ENCODE assay signal across 8 cellular contexts in the genomic region with DNA sequence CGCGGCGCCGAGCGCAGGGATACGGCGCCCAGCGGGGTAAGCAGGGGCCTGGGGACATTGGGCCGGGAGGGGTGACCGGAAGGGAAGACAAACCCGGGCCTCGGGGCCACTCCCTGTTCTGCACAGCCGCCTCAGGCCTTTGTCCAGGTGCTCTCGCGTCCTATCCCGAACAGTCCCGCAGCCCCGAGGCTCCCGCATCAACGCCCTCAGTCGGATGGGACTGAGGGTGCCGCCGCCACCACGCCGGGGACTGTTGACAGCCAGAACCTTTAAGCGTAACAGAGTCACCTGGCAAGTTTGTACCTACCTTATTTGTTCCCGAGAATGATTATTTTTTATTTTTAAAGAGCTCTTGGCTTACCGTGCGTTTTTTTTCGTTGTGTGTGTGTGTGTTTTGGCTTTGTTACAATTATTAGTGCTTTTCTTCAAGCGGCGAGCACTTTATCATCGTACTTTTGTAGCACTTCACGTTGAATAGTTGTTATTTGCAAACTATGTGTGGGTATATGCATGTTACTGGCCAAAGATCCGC. TPM values are rescaled to one million over a fixed set of nuclear protein-coding genes. Genes with fewer than 3 reads are reported as not detected.
DNase-seq lines count a peak whose midpoint lies in the region; ATAC-seq and TF ChIP-seq lines count a peak whose summit lies in the region.

No MANE protein-coding gene starts in this region.

- H3K36me3 ChIP-seq in SK-N-SH (replicated peaks in 1 of 2; ENCODE audit: control insufficient read depth in 1 of 2, insufficient read depth in 2 of 2, low read length in 1 of 2), result peaks cover 21 to 26% of the 10 kb centered on the region in 2 experiments

- peak overlapping the region; percentile 72 for H3K4me2 ChIP-seq in SK-N-SH

- H3K27me3 ChIP-seq in SK-N-SH (ENCODE audit: insufficient read depth), result no peaks in the 10 kb centered on the region

- H3F3A ChIP-seq in SK-N-SH (replicated peaks; ENCODE audit: insufficient read depth), result peaks cover 3% of the 10 kb centered on the region

- peak overlapping the region; percentile 94 for H3K9ac ChIP-seq in SK-N-SH

- TF ChIP-seq CTCF in SK-N-SH (IDR thresholded peaks at IDR 0.05), result 0 out of 2 replicates have a peak, but pooled peaks have one; percentile 6
- TF ChIP-seq CTCF in omental fat pad (IDR thresholded peaks at IDR 0.05), result no peak

- POLR2A ChIA-PET in SK-N-SH (lab: Yijun Ruan, JAX), result interaction anchor here (0.6 to 1.5 kb wide), 2 partner anchors 10 to 948 kb away, joined by 3 to 4 read pairs; no protein-coding TSS in a partner anchor

- no peaks in the 10 kb centered on the region for H3K9me3 ChIP-seq in SK-N-SH

- CTCF ChIA-PET in SK-N-SH (lab: Yijun Ruan, JAX), result interaction anchor here (0.9 kb wide), 1 partner anchor 10 kb away, joined by 3 read pairs; no protein-coding TSS in a partner anchor

- H3K27ac ChIP-seq in SK-N-SH (ENCODE audit: low read depth in 2 of 2, low read length in 1 of 2), result peak overlapping the region; percentile 92; a peak in 3 of 4 replicates

- H3K9me2 ChIP-seq in SK-N-SH, result no peaks in the 10 kb centered on the region

- no peak for TF ChIP-seq EP300 in SK-N-SH (IDR thresholded peaks at IDR 0.05; ENCODE audit: borderline replicate concordance in 1 of 2, low read depth in 1 of 2, low read length in 1 of 2)

- 1% methylated on average over 17 of the region's 35 CpGs for WGBS in SK-N-SH (ENCODE audit: low lambda C conversion rate)

- TF ChIP-seq RAD21 in SK-N-SH (IDR thresholded peaks at IDR 0.05; ENCODE audit: low read length), result no peak

- H3K4me1 ChIP-seq in SK-N-SH (ENCODE audit: control insufficient read depth in 1 of 2, insufficient read depth in 2 of 2, low read depth in 1 of 2, low read length in 1 of 2), result peaks cover 15 to 16% of the 10 kb centered on the region in 2 experiments; a peak in 3 of 4 replicates

- H2AFZ ChIP-seq in SK-N-SH (ENCODE audit: low read depth), result peak overlapping the region; percentile 70; the same call in 1 of the 2 replicates

- ATAC-seq in GM19328 (IDR thresholded peaks at IDR 0.05; ENCODE audit: unreplicated experiment) (peak; percentile 28), HG03439 (IDR thresholded peaks at IDR 0.05; ENCODE audit: unreplicated experiment) (peak; percentile 38), esophagus mucosa (peak; percentile 61), omental fat pad (ENCODE audit: low FRiP score) (peak; percentile 39)

- peaks cover 97% of the 10 kb centered on the region for H3K79me2 ChIP-seq in SK-N-SH (ENCODE audit: insufficient read depth)

- H3K4me3 ChIP-seq in SK-N-SH (ENCODE audit: low read depth in 2 of 2, low read length in 1 of 2), result peak overlapping the region; percentile 91 to 92

- H4K20me1 ChIP-seq in SK-N-SH (ENCODE audit: insufficient read depth), result peaks cover 65% of the 10 kb centered on the region

- DNase-seq in AG08395 (ENCODE audit: low spot score) (peak; percentile 62), SK-N-SH (no peak), omental fat pad (ENCODE audit: low spot score) (no peak), DMS153 treated with DMSO at 0.1 percent for 48 hours (lab: John Stamatoyannopoulos, UW; ENCODE audit: unreplicated experiment) (no peak)
- DNase-seq in stimulated activated CD4-positive, alpha-beta T cell treated with anti-CD3 and anti-CD28 coated beads, Interleukin-12 subunit alpha, Interleukin-12 subunit beta, amount 100 ng/mL, for 4 hours, result no peak

TF ChIP-seq in SK-N-SH, 30 proteins besides CTCF, POLR2A, EP300 and RAD21:
- TF ChIP-seq SIN3A (IDR thresholded peaks at IDR 0.05; ENCODE audit: borderline replicate concordance, low read depth, low read length) (peak; percentile 52; the same call in 1 of the 2 replicates), MXI1 (IDR thresholded peaks at IDR 0.05; ENCODE audit: low read depth, low read length) (peak; percentile 15; the same call in 1 of the 2 replicates), GABPA (IDR thresholded peaks at IDR 0.05; ENCODE audit: low read depth) (peak; percentile 4; the same call in 1 of the 2 replicates), GATA2 (CRISPR knock-in tag; IDR thresholded peaks at IDR 0.05) (no peak)

RNA-seq across cellular contexts. Expression of a gene that starts 0.4 kb away (rescaled TPM):
- polyA plus RNA-seq in SK-N-SH (2012; rRNA removed), result 25.2 and 25.4 TPM in 2 replicates
- 29.8 and 31.6 TPM in 2 replicates for polyA plus RNA-seq in SK-N-SH (2012; cell fraction: cytosol; rRNA removed)
- 4.9 and 8.9 TPM in 2 replicates for polyA plus RNA-seq in SK-N-SH (2012; cell fraction: nucleus; rRNA removed)
- 30.3 TPM for total RNA-seq in esophagus mucosa
- 10 to 100 TPM; 15.3 to 61.5 (median 27.5) TPM for total RNA-seq in omental fat pad

RNA-seq across cellular contexts. Expression of a gene that starts 0.7 kb away (rescaled TPM):
- 5.2 and 5.9 TPM in 2 replicates for polyA plus RNA-seq in SK-N-SH (2012; rRNA removed)
- polyA plus RNA-seq in SK-N-SH (2012; cell fraction: cytosol; rRNA removed), result 7.9 and 8.3 TPM in 2 replicates
- polyA plus RNA-seq in SK-N-SH (2012; cell fraction: nucleus; rRNA removed), result 3.4 and 5.4 TPM in 2 replicates
- total RNA-seq in esophagus mucosa (23.6 TPM), omental fat pad (10 to 100 TPM; 29.2 to 51.2 (median 42.9) TPM)

RNA-seq across cellular contexts. Expression of a gene that starts 34.2 kb away (rescaled TPM):
- 15.8 and 18.1 TPM in 2 replicates for polyA plus RNA-seq in SK-N-SH (2012; rRNA removed)
- 6.9 and 12.1 TPM in 2 replicates for polyA plus RNA-seq in SK-N-SH (2012; cell fraction: cytosol; rRNA removed)
- 32.9 and 37.6 TPM in 2 replicates for polyA plus RNA-seq in SK-N-SH (2012; cell fraction: nucleus; rRNA removed)
- total RNA-seq in esophagus mucosa (6.1 TPM), omental fat pad (10 to 100 TPM; 12.4 to 36.0 (median 15.1) TPM)

RNA-seq across cellular contexts. Expression of a gene that starts 40.5 kb away (rescaled TPM):
- polyA plus RNA-seq in SK-N-SH (2012; rRNA removed), result 47.6 and 53.0 TPM in 2 replicates
- polyA plus RNA-seq in SK-N-SH (2012; cell fraction: cytosol; rRNA removed), result 24.1 and 41.5 TPM in 2 replicates
- polyA plus RNA-seq in SK-N-SH (2012; cell fraction: nucleus; rRNA removed), result 111 and 208 TPM in 2 replicates
- total RNA-seq in esophagus mucosa (17.8 TPM), omental fat pad (100 to 1,000 TPM; 173 to 275 (median 217) TPM)
